In the genomic region with DNA sequence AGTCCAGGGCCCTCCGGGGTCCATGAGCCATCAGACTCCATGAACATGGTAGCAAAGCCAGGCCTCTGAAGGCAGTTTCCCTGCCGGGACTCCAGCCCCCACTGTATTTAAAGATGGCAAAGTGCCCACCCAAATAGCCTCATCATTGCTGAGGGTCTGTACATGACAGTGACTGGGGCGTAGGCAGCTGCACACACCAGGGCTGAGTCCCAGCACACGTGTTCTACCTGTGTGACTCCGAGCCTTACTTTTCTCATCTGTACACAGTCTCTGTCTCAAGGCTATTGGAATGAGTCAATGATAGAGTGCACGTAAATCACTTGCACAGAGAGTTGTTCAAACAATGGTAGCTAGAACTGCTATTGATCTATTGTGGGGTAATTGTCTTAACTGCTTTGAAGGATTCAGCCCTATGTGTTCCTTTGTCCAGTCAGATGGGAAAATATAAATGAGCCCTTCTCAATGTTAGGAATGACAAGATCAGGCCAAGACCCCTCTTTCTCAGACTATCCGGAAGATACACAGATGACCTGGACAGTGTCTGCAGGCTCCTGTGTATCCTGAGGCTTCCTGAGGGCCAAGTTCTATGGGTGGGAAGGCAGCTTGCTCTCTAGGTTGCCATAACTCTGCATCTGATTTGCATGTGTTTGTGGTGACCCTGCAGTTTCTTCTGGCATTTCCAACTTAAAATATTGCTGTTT, we compare ENCODE assay signal across 8 cellular contexts.
DNase-seq lines count a peak whose midpoint lies in the region; TF ChIP-seq lines count a peak whose summit lies in the region.

No MANE protein-coding gene starts in this region.

- H3K27ac ChIP-seq in cingulate gyrus (ENCODE audit: low read depth, low read length): peak overlapping the region; percentile 54
- peak overlapping the region in 1 of 2 donors; percentile 19 for H3K27ac ChIP-seq in tibial artery

- TF ChIP-seq CTCF in tibial artery (IDR thresholded peaks at IDR 0.05): no peak

- DNase-seq in DMS153 (lab: John Stamatoyannopoulos, UW) (peak; percentile 17), DMS153 treated with DMSO at 0.1 percent for 48 hours (lab: John Stamatoyannopoulos, UW; ENCODE audit: unreplicated experiment) (no peak), NCI-H146 treated with DMSO at 0.1 percent for 48 hours (lab: John Stamatoyannopoulos, UW; ENCODE audit: unreplicated experiment) (peak; percentile 72), tibial artery (no peak), iPS-NIHi7 (ENCODE audit: extremely low spot score) (no peak), NOMO-1 treated with dmso at 0.1 percent for 144 hours (lab: John Stamatoyannopoulos, UW; ENCODE audit: unreplicated experiment) (no peak)
- DNase-seq in stimulated activated CD4-positive, alpha-beta T cell treated with anti-CD3 and anti-CD28 coated beads, Interleukin-4, amount 100 ng/mL, for 1 hour: peak; percentile 44

- intact Hi-C loops in tibial artery (cut with DNase I; ENCODE audit: low total_unique reads): no loop called here

- no peaks in the 10 kb centered on the region for H3K27me3 ChIP-seq in tibial artery

- H3K4me3 ChIP-seq in tibial artery: peak overlapping the region in 1 of 2 donors; percentile 57

- H3K9me3 ChIP-seq in tibial artery: no peaks in the 10 kb centered on the region

- H3K4me1 ChIP-seq in tibial artery: peaks cover 0 to 29% (median 19%) of the 10 kb centered on the region in 4 donors

- H3K36me3 ChIP-seq in tibial artery: no peaks in the 10 kb centered on the region

Comparison
In these comparisons a context has a peak if more than half of its experiments do, and no peak if none do; other contexts are left out.
1. DNase-seq: peak in DMS153 (single experiment), NCI-H146 treated with DMSO at 0.1 percent for 48 hours (single experiment) and stimulated activated CD4-positive, alpha-beta T cell treated with anti-CD3 and anti-CD28 coated beads, Interleukin-4, amount 100 ng/mL, for 1 hour (single experiment); none in DMS153 treated with DMSO at 0.1 percent for 48 hours (single experiment), tibial artery (0 of 2), iPS-NIHi7 (single experiment) and NOMO-1 treated with dmso at 0.1 percent for 144 hours (single experiment).